In genomic region chr4:139798456-139798855, GRCh38 we compare ENCODE assay signal across 23 cellular contexts.
A peak's percentile ranks its signal among the peaks of the same experiment; 100 is the strongest.
DNase-seq lines count a peak whose midpoint lies in the region; ATAC-seq, FAIRE-seq and TF ChIP-seq lines count a peak whose summit lies in the region.
"Had no signal": no experiment of that assay in that cellular context is flagged by ENCODE, and none has a peak within 500 bp of the region (broad histone marks: within the 10 kb centered on the region; RNA-seq: fewer than 3 reads in every experiment).

No MANE protein-coding gene starts in this region.

- BruUV-seq in GM12878 (replicated peaks; lab: Mats Ljungman, UMichigan) = no TSS peak

- H2AFZ ChIP-seq in KMS-11 (ENCODE audit: low read depth) (no peak overlapping the region), GM12878 (ENCODE audit: control insufficient read depth, low read depth, low read length) (no peak overlapping the region)

- H3K4me3 Mint-ChIP-seq in activated naive CD4-positive, alpha-beta T cell treated with anti-CD3 and anti-CD28 coated beads, Interleukin-2, amount 10 ng/mL, durations not matched to agents 7 days and 5 days = no peak overlapping the region
- no peak overlapping the region for H3K4me3 Mint-ChIP-seq in activated T-helper 1 cell treated with anti-CD3 and anti-CD28 coated beads, Interleukin-12 subunit alpha, Interleukin-12 subunit beta, Interleukin-2, Interleukin-4 antibody, amounts not matched to agents 30 ng/mL and 10 ng/mL and 1 ng/mL, durations not matched to agents 14 hours and 24 hours and 36 hours
- H3K4me3 Mint-ChIP-seq: activated naive CD4-positive, alpha-beta T cell treated with anti-CD3 and anti-CD28 coated beads, Interleukin-2, amount 50 U/mL, for 24 hours; CD4-positive, alpha-beta T cell; T-helper 1 cell treated with Interleukin-12 subunit alpha and Interleukin-12 subunit beta and Interleukin-4 antibody, amounts not matched to agents 30 μg/mL and 1 μg/mL, for 36 hours had no signal

- CTCF ChIA-PET in GM12878 (lab: Yijun Ruan, JAX) = no interaction called here
- CTCF ChIA-PET in activated naive CD4-positive, alpha-beta T cell treated with anti-CD3 and anti-CD28 coated beads, Interleukin-2, amount 10 ng/mL, durations not matched to agents 7 days and 5 days (lab: Charles Lee) = interaction anchor here (1.1 kb wide), 1 partner anchor 142 kb away, joined by 3 read pairs; no protein-coding TSS in a partner anchor

- POLR2A ChIA-PET in GM12878 (lab: Charles Lee) = interaction anchor here (0.9 kb wide), 1 partner anchor 10 kb away, joined by 3 read pairs; no protein-coding TSS in a partner anchor

- no peaks in the 10 kb centered on the region; the same call in 1 of the 2 replicates for H4K20me1 ChIP-seq in BLaER1
- no peaks in the 10 kb centered on the region for H4K20me1 ChIP-seq in KMS-11 (ENCODE audit: insufficient read depth)
- H4K20me1 ChIP-seq in GM12878 (ENCODE audit: control insufficient read depth, insufficient read depth) = no peaks in the 10 kb centered on the region

- H3K27ac Mint-ChIP-seq in activated naive CD4-positive, alpha-beta T cell treated with anti-CD3 and anti-CD28 coated beads, Interleukin-2, amount 10 ng/mL, durations not matched to agents 7 days and 5 days = no peak overlapping the region
- no peak overlapping the region for H3K27ac Mint-ChIP-seq in activated T-helper 1 cell treated with anti-CD3 and anti-CD28 coated beads, Interleukin-12 subunit alpha, Interleukin-12 subunit beta, Interleukin-2, Interleukin-4 antibody, amounts not matched to agents 30 ng/mL and 10 ng/mL and 1 ng/mL, durations not matched to agents 14 hours and 24 hours and 36 hours
- H3K27ac Mint-ChIP-seq: activated naive CD4-positive, alpha-beta T cell treated with anti-CD3 and anti-CD28 coated beads, Interleukin-2, amount 50 U/mL, for 24 hours; CD4-positive, alpha-beta T cell; T-helper 1 cell treated with Interleukin-12 subunit alpha and Interleukin-12 subunit beta and Interleukin-4 antibody, amounts not matched to agents 30 μg/mL and 1 μg/mL, for 36 hours had no signal

- H3K27me3 Mint-ChIP-seq in activated naive CD4-positive, alpha-beta T cell treated with anti-CD3 and anti-CD28 coated beads, Interleukin-2, amount 10 ng/mL, durations not matched to agents 7 days and 5 days = peaks cover 8% of the 10 kb centered on the region
- H3K27me3 Mint-ChIP-seq in activated T-helper 1 cell treated with anti-CD3 and anti-CD28 coated beads, Interleukin-12 subunit alpha, Interleukin-12 subunit beta, Interleukin-2, Interleukin-4 antibody, amounts not matched to agents 30 ng/mL and 10 ng/mL and 1 ng/mL, durations not matched to agents 14 hours and 24 hours and 36 hours (ENCODE audit: insufficient read depth) = peaks cover 25% of the 10 kb centered on the region
- H3K27me3 Mint-ChIP-seq: activated naive CD4-positive, alpha-beta T cell treated with anti-CD3 and anti-CD28 coated beads, Interleukin-2, amount 50 U/mL, for 24 hours; CD4-positive, alpha-beta T cell had no signal

- H3K4me1 Mint-ChIP-seq in activated naive CD4-positive, alpha-beta T cell treated with anti-CD3 and anti-CD28 coated beads, Interleukin-2, amount 10 ng/mL, durations not matched to agents 7 days and 5 days = peaks cover 6% of the 10 kb centered on the region
- H3K4me1 Mint-ChIP-seq in activated T-helper 1 cell treated with anti-CD3 and anti-CD28 coated beads, Interleukin-12 subunit alpha, Interleukin-12 subunit beta, Interleukin-2, Interleukin-4 antibody, amounts not matched to agents 30 ng/mL and 10 ng/mL and 1 ng/mL, durations not matched to agents 14 hours and 24 hours and 36 hours (ENCODE audit: low read depth) = no peaks in the 10 kb centered on the region
- H3K4me1 Mint-ChIP-seq: activated naive CD4-positive, alpha-beta T cell treated with anti-CD3 and anti-CD28 coated beads, Interleukin-2, amount 50 U/mL, for 24 hours had no signal

- H3K36me3 ChIP-seq in BLaER1 (0 out of 2 replicates have a peak, but pooled peaks cover 3% of the 10 kb centered on the region), KMS-11 (ENCODE audit: insufficient read depth) (no peaks in the 10 kb centered on the region), GM12878 (ENCODE audit: control insufficient read depth in 2 of 2, insufficient read depth in 2 of 2, low read length in 1 of 2) (no peaks in the 10 kb centered on the region)
- H3K36me3 ChIP-seq: thyroid gland had no signal

- 0 out of 4 replicates have a peak, but pooled peaks of 1 of the 2 experiments have one; percentile 26 for TF ChIP-seq EP300 in GM12878 (IDR thresholded peaks at IDR 0.05; ENCODE audit: borderline replicate concordance in 1 of 2, control insufficient read depth in 1 of 2, low read depth in 2 of 2, low read length in 2 of 2)

- no peaks in the 10 kb centered on the region for H3K36me3 Mint-ChIP-seq in activated naive CD4-positive, alpha-beta T cell treated with anti-CD3 and anti-CD28 coated beads, Interleukin-2, amount 10 ng/mL, durations not matched to agents 7 days and 5 days
- no peaks in the 10 kb centered on the region for H3K36me3 Mint-ChIP-seq in activated T-helper 1 cell treated with anti-CD3 and anti-CD28 coated beads, Interleukin-12 subunit alpha, Interleukin-12 subunit beta, Interleukin-2, Interleukin-4 antibody, amounts not matched to agents 30 ng/mL and 10 ng/mL and 1 ng/mL, durations not matched to agents 14 hours and 24 hours and 36 hours (ENCODE audit: low read depth)
- H3K36me3 Mint-ChIP-seq: activated naive CD4-positive, alpha-beta T cell treated with anti-CD3 and anti-CD28 coated beads, Interleukin-2, amount 50 U/mL, for 24 hours had no signal

- in situ Hi-C loops in GM12878 (cut with MboI) = no loop called here

- H3K9ac ChIP-seq in BLaER1 = no peak overlapping the region
- no peak overlapping the region for H3K9ac ChIP-seq in KMS-11
- H3K9ac ChIP-seq in GM12878 (ENCODE audit: control insufficient read depth, insufficient read depth, low read length) = no peak overlapping the region

- TF ChIP-seq RAD21 in GM12878 (IDR thresholded peaks at IDR 0.05; ENCODE audit: insufficient read depth, low read depth, low read length) = no peak

- H3K4me3 ChIP-seq in BLaER1 = no peak overlapping the region
- no peak overlapping the region for H3K4me3 ChIP-seq in KMS-11 (IDR thresholded peaks at IDR 0.05; ENCODE audit: insufficient read depth, low read depth, low read length)
- no peak overlapping the region for H3K4me3 ChIP-seq in GM12878
- H3K4me3 ChIP-seq: thyroid gland had no signal

- no peak for FAIRE-seq in GM12878 (lab: Jason Lieb, UNC)

- no peak for DNase-seq in GM12878 (ENCODE audit: low read depth, low spot score)
- peak; percentile 81 for DNase-seq in kidney tubule cell (ENCODE audit: low spot score)
- no peak for DNase-seq in activated naive CD4-positive, alpha-beta T cell treated with anti-CD3 and anti-CD28 coated beads, Interleukin-2, amount 10 ng/mL, durations not matched to agents 7 days and 5 days
- no peak for DNase-seq in NCI-H2171 treated with DMSO at 0.1 percent for 48 hours (lab: John Stamatoyannopoulos, UW)
- no peak for DNase-seq in activated T-helper 1 cell treated with anti-CD3 and anti-CD28 coated beads, Interleukin-12 subunit alpha, Interleukin-12 subunit beta, Interleukin-2, Interleukin-4 antibody, amounts not matched to agents 30 ng/mL and 10 ng/mL and 1 ng/mL, durations not matched to agents 14 hours and 24 hours and 36 hours (ENCODE audit: low spot score)
- DNase-seq: activated CD4-positive, alpha-beta T cell treated with anti-CD3 and anti-CD28 coated beads, Interleukin-2, amount 50 U/mL, for 48 hours; CD4-positive, alpha-beta T cell; cortex of kidney; DMS79 treated with DMSO at 0.1 percent for 48 hours; foreskin melanocyte; KG1; NCI-H2107; NCI-H774; OCI-M1; retina; SIG-M5; thyroid gland had no signal

- TF ChIP-seq CTCF in KMS-11 (conservative IDR thresholded peaks at IDR 0.05; ENCODE audit: low read depth, low read length) (no peak), GM12878 (IDR thresholded peaks at IDR 0.05 in 2 of 3, conservative IDR thresholded peaks at IDR 0.05 in 1 of 3; ENCODE audit: control insufficient read depth in 2 of 3, extremely low read depth in 1 of 3, insufficient read depth in 1 of 3, low read depth in 3 of 3, low read length in 3 of 3) (no peak)

- ATAC-seq in GM12878 (peak; percentile 48; the same call in 2 of the 3 replicates), GM21423 (IDR thresholded peaks at IDR 0.05; ENCODE audit: unreplicated experiment) (no peak)
- ATAC-seq: left lobe of liver had no signal

- peak overlapping the region; percentile 67 for H3K4me2 ChIP-seq in BLaER1
- peak overlapping the region; percentile 19; the same call in 1 of the 2 replicates for H3K4me2 ChIP-seq in KMS-11
- H3K4me2 ChIP-seq in GM12878 (ENCODE audit: control insufficient read depth, insufficient read depth) = no peak overlapping the region

- H3K9me3 Mint-ChIP-seq in activated naive CD4-positive, alpha-beta T cell treated with anti-CD3 and anti-CD28 coated beads, Interleukin-2, amount 10 ng/mL, durations not matched to agents 7 days and 5 days = no peaks in the 10 kb centered on the region
- H3K9me3 Mint-ChIP-seq in activated T-helper 1 cell treated with anti-CD3 and anti-CD28 coated beads, Interleukin-12 subunit alpha, Interleukin-12 subunit beta, Interleukin-2, Interleukin-4 antibody, amounts not matched to agents 30 ng/mL and 10 ng/mL and 1 ng/mL, durations not matched to agents 14 hours and 24 hours and 36 hours = no peaks in the 10 kb centered on the region
- H3K9me3 Mint-ChIP-seq: activated naive CD4-positive, alpha-beta T cell treated with anti-CD3 and anti-CD28 coated beads, Interleukin-2, amount 50 U/mL, for 24 hours; CD4-positive, alpha-beta T cell; T-helper 1 cell treated with Interleukin-12 subunit alpha and Interleukin-12 subunit beta and Interleukin-4 antibody, amounts not matched to agents 30 μg/mL and 1 μg/mL, for 36 hours had no signal

- no peak for TF ChIP-seq POLR2A in GM12878 (IDR thresholded peaks at IDR 0.05; ENCODE audit: low read depth, low read length)

- SMC1A ChIA-PET in GM12878 (lab: Charles Lee; ENCODE audit: uncharacterized antibody, unreplicated experiment) = no interaction called here

- H3K27me3 ChIP-seq in BLaER1 (no peaks in the 10 kb centered on the region), KMS-11 (ENCODE audit: insufficient read depth, low read depth) (no peaks in the 10 kb centered on the region), GM12878 (replicated peaks in 1 of 2; ENCODE audit: control insufficient read depth in 2 of 2, insufficient read depth in 2 of 2, low read length in 1 of 2) (no peaks in the 10 kb centered on the region; a peak in 3 of 4 replicates)
- H3K27me3 ChIP-seq: thyroid gland had no signal

- RAD21 ChIA-PET in GM12878 (lab: Charles Lee; ENCODE audit: unreplicated experiment) = no interaction called here

- intact Hi-C loops in GM12878 (cut with micrococcal nuclease; ENCODE audit: unreplicated experiment) = no loop called here
- intact Hi-C loops in activated T-helper 1 cell treated with anti-CD3 and anti-CD28 coated beads, Interleukin-12 subunit alpha, Interleukin-12 subunit beta, Interleukin-2, Interleukin-4 antibody, amounts not matched to agents 30 ng/mL and 10 ng/mL and 1 ng/mL, durations not matched to agents 14 hours and 24 hours and 36 hours (cut with micrococcal nuclease) = no loop called here

- H3K9me3 ChIP-seq in BLaER1 (no peaks in the 10 kb centered on the region), GM12878 (replicated peaks; ENCODE audit: control insufficient read depth, insufficient read depth, low read length) (no peaks in the 10 kb centered on the region)
- H3K9me3 ChIP-seq: thyroid gland had no signal

- H3K27ac ChIP-seq in BLaER1 (no peak overlapping the region), KMS-11 (no peak overlapping the region), GM12878 (ENCODE audit: control insufficient read depth, insufficient read depth) (no peak overlapping the region)
- H3K27ac ChIP-seq: thyroid gland had no signal

- H3K4me1 ChIP-seq in BLaER1 = peaks cover 43% of the 10 kb centered on the region
- peaks cover 16% of the 10 kb centered on the region for H3K4me1 ChIP-seq in KMS-11 (ENCODE audit: low read depth, poor library complexity, severe bottlenecking)
- H3K4me1 ChIP-seq in GM12878 (ENCODE audit: control insufficient read depth, insufficient read depth, low read length) = no peaks in the 10 kb centered on the region

- no peaks in the 10 kb centered on the region for H3K79me2 ChIP-seq in KMS-11 (ENCODE audit: insufficient read depth, low read depth)
- no peaks in the 10 kb centered on the region for H3K79me2 ChIP-seq in GM12878 (ENCODE audit: control insufficient read depth, insufficient read depth, low read length)
